ENCODE assay signal across 1 cellular context in genomic region chr22:30423296-30423958, GRCh38.
TF ChIP-seq lines count a peak whose summit lies in the region.

No MANE protein-coding gene starts in this region.

TF ChIP-seq in K562, 482 proteins besides CTCF, POLR2A, EP300 and RAD21 (continued from another document):
- peak in 1 of 2 experiments; percentile 20; a peak in 1 of 4 replicates for TF ChIP-seq ZNF639 (CRISPR knock-in tag; conservative IDR thresholded peaks at IDR 0.05 in 1 of 2, IDR thresholded peaks at IDR 0.05 in 1 of 2)
- TF ChIP-seq RB1 (IDR thresholded peaks at IDR 0.05; ENCODE audit: low read depth), result peak; percentile 38; the same call in 1 of the 2 replicates
- no peak for TF ChIP-seq THAP7 (CRISPR knock-in tag; IDR thresholded peaks at IDR 0.05)
- no peak for TF ChIP-seq MED1 (CRISPR knock-in tag; IDR thresholded peaks at IDR 0.05; ENCODE audit: borderline replicate concordance)
- no peak for TF ChIP-seq MYC (IDR thresholded peaks at IDR 0.05; ENCODE audit: low read depth, low read length)
- TF ChIP-seq MYC (CRISPR knock-in tag; IDR thresholded peaks at IDR 0.05; ENCODE audit: borderline replicate concordance, low read depth), result peak; percentile 65; the same call in 1 of the 2 replicates
- TF ChIP-seq POLR3G (IDR thresholded peaks at IDR 0.05; ENCODE audit: extremely low read depth, insufficient read length, insufficient replicate concordance), result no peak
- peak in 1 of 2 experiments; percentile 73; a peak in 1 of 4 replicates for TF ChIP-seq FOXA3 (CRISPR knock-in tag; conservative IDR thresholded peaks at IDR 0.05 in 1 of 2, IDR thresholded peaks at IDR 0.05 in 1 of 2)
- peak; percentile 65; the same call in 1 of the 2 replicates for TF ChIP-seq PHF8 (IDR thresholded peaks at IDR 0.05; ENCODE audit: borderline replicate concordance, low read length)
- peak; percentile 77 for TF ChIP-seq TAF1 (IDR thresholded peaks at IDR 0.05; ENCODE audit: control insufficient read depth, extremely low read depth, insufficient read depth, low read length, severe bottlenecking)
- peak; percentile 49; the same call in 1 of the 2 replicates for TF ChIP-seq ERF (CRISPR knock-in tag; IDR thresholded peaks at IDR 0.05)
- 0 out of 2 replicates have a peak, but pooled peaks have one; percentile 25 for TF ChIP-seq NFRKB (IDR thresholded peaks at IDR 0.05; ENCODE audit: low read depth)
- TF ChIP-seq MBD2 (IDR thresholded peaks at IDR 0.05; ENCODE audit: borderline replicate concordance, low read depth), result 0 out of 2 replicates have a peak, but pooled peaks have one; percentile 5
- no peak for TF ChIP-seq GATA2 (CRISPR knock-in tag; IDR thresholded peaks at IDR 0.05)
- TF ChIP-seq FOXJ2 (tag; IDR thresholded peaks at IDR 0.05), result no peak
- TF ChIP-seq ZKSCAN8 (CRISPR knock-in tag; IDR thresholded peaks at IDR 0.05), result 0 out of 2 replicates have a peak, but pooled peaks have one; percentile 19
- TF ChIP-seq ZBTB40 (IDR thresholded peaks at IDR 0.05), result 0 out of 2 replicates have a peak, but pooled peaks have one; percentile 34
- no peak for TF ChIP-seq ZBTB40 (CRISPR knock-in tag; IDR thresholded peaks at IDR 0.05)
- TF ChIP-seq SUPT5H (IDR thresholded peaks at IDR 0.05), result peak; percentile 73; the same call in 1 of the 2 replicates
- TF ChIP-seq EZH2 (IDR thresholded peaks at IDR 0.05; ENCODE audit: borderline replicate concordance, low read depth, low read length), result no peak
- 0 out of 2 replicates have a peak, but pooled peaks have one; percentile 18 for TF ChIP-seq ZNF134 (CRISPR knock-in tag; conservative IDR thresholded peaks at IDR 0.05)
- peak; percentile 56; the same call in 1 of the 2 replicates for TF ChIP-seq PML (IDR thresholded peaks at IDR 0.05; ENCODE audit: low read length)
- no peak for TF ChIP-seq YY1 (IDR thresholded peaks at IDR 0.05; ENCODE audit: borderline replicate concordance in 1 of 3, control insufficient read depth in 1 of 3, extremely low read depth in 1 of 3, insufficient read depth in 3 of 3, insufficient read length in 1 of 3, insufficient replicate concordance in 2 of 3, low read depth in 1 of 3, low read length in 2 of 3)
- no peak for TF ChIP-seq ZNF507 (tag; conservative IDR thresholded peaks at IDR 0.05)
- TF ChIP-seq NELFE (IDR thresholded peaks at IDR 0.05; ENCODE audit: insufficient read depth, insufficient read length), result no peak
- no peak for TF ChIP-seq ZBTB5 (IDR thresholded peaks at IDR 0.05)
- no peak for TF ChIP-seq RREB1 (CRISPR knock-in tag; IDR thresholded peaks at IDR 0.05)
- no peak for TF ChIP-seq RHOXF2B (CRISPR knock-in tag; conservative IDR thresholded peaks at IDR 0.05)
- TF ChIP-seq CHD4 (IDR thresholded peaks at IDR 0.05; ENCODE audit: insufficient read depth, insufficient replicate concordance, low read depth, low read length, poor library complexity, severe bottlenecking), result no peak
- TF ChIP-seq ETV1 (tag; conservative IDR thresholded peaks at IDR 0.05; ENCODE audit: low read depth), result peak; percentile 71
- no peak for TF ChIP-seq BRCA1 (IDR thresholded peaks at IDR 0.05)
- 0 out of 2 replicates have a peak, but pooled peaks have one; percentile 72 for TF ChIP-seq BRCA1 (CRISPR knock-in tag; IDR thresholded peaks at IDR 0.05)
- TF ChIP-seq ZNF766 (CRISPR knock-in tag; conservative IDR thresholded peaks at IDR 0.05), result no peak
- no peak for TF ChIP-seq GTF2F1 (IDR thresholded peaks at IDR 0.05; ENCODE audit: low read depth, low read length)
- no peak for TF ChIP-seq BRF2 (IDR thresholded peaks at IDR 0.05; ENCODE audit: borderline replicate concordance, insufficient read depth, insufficient read length)
- peak; percentile 62 for TF ChIP-seq POLR2AphosphoS5 (IDR thresholded peaks at IDR 0.05; ENCODE audit: control insufficient read depth, insufficient read depth, low read depth, low read length)
- TF ChIP-seq SIN3A (IDR thresholded peaks at IDR 0.05; ENCODE audit: borderline replicate concordance in 2 of 2, control insufficient read depth in 1 of 2, low read depth in 2 of 2, low read length in 2 of 2), result no peak
- no peak; the same call in 1 of the 2 replicates for TF ChIP-seq POLR2AphosphoS2 (IDR thresholded peaks at IDR 0.05; ENCODE audit: low read length)
- no peak for TF ChIP-seq CBFA2T3 (IDR thresholded peaks at IDR 0.05)
- peak; percentile 80 for TF ChIP-seq POLR2B (IDR thresholded peaks at IDR 0.05; ENCODE audit: low read depth, partially characterized antibody)
- peak; percentile 45; the same call in 1 of the 2 replicates for TF ChIP-seq POLR2H (tag; IDR thresholded peaks at IDR 0.05; ENCODE audit: low read depth)
- peak; percentile 35; the same call in 1 of the 2 replicates for TF ChIP-seq ELF1 (tag; IDR thresholded peaks at IDR 0.05)
- no peak for TF ChIP-seq CHD1 (IDR thresholded peaks at IDR 0.05; ENCODE audit: low read length)
- TF ChIP-seq TBP (optimal IDR thresholded peaks at IDR 0.05; ENCODE audit: low read depth, low read length), result no peak
